In genomic region chr4:91961504-91961903, GRCh38 we compare ENCODE assay signal across 1 cellular context.
TF ChIP-seq lines count a peak whose summit lies in the region.

No MANE protein-coding gene starts in this region.

TF ChIP-seq in IMR-90, 13 proteins besides CTCF, POLR2A, EP300 and RAD21:
- TF ChIP-seq, protein P1, sequence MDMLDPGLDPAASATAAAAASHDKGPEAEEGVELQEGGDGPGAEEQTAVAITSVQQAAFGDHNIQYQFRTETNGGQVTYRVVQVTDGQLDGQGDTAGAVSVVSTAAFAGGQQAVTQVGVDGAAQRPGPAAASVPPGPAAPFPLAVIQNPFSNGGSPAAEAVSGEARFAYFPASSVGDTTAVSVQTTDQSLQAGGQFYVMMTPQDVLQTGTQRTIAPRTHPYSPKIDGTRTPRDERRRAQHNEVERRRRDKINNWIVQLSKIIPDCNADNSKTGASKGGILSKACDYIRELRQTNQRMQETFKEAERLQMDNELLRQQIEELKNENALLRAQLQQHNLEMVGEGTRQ (IDR thresholded peaks at IDR 0.05; ENCODE audit: low read depth, low read length) = no peak
- TF ChIP-seq FOS (IDR thresholded peaks at IDR 0.05; ENCODE audit: low read depth, low read length) = 0 out of 2 replicates have a peak, but pooled peaks have one; percentile 29
